ENCODE assay signal across 13 cellular contexts in the genomic region with DNA sequence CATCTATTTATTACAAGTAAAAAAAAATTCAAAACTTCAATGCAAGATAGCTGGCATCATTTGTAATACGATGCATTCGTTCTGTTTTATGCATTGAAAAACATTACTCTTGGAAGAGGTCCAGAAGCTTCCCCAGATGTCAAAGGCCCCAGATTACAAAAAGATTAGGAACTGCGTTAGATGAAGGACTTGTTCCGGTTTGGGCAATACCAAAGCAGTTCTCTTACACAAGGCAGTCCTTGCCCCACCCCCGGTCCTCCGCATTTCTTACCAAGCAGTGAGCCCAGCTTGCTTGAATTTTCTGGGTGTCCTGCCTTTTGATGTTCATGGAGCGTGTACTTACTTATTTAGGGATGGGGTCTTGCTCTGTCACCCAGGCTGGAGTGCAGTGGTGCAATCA. TPM values are rescaled to one million over a fixed set of nuclear protein-coding genes. Genes with fewer than 3 reads are reported as not detected.
DNase-seq lines count a peak whose midpoint lies in the region; ATAC-seq and TF ChIP-seq lines count a peak whose summit lies in the region.
"Had no signal": no experiment of that assay in that cellular context is flagged by ENCODE, and none has a peak within 500 bp of the region (broad histone marks: within the 10 kb centered on the region; RNA-seq: fewer than 3 reads in every experiment).

No MANE protein-coding gene starts in this region.

- H4K91ac ChIP-seq in H9 (ENCODE audit: insufficient read length, low read depth, low read length): no peak overlapping the region

- H3K4me1 ChIP-seq in H9 (ENCODE audit: insufficient read depth, low read length): no peaks in the 10 kb centered on the region
- H3K4me1 ChIP-seq: colonic mucosa had no signal

- WGBS in H9 (ENCODE audit: extremely low coverage, insufficient read length, low lambda C conversion rate): no CpG with 5 or more reads among the region's 7 CpGs

- no peak overlapping the region for H3K4ac ChIP-seq in H9 (ENCODE audit: low read depth, low read length)

- DNase-seq in AML-193 (lab: John Stamatoyannopoulos, UW): peak; percentile 83 to 89
- peak; percentile 67 for DNase-seq in NCI-H460 (ENCODE audit: extremely low read depth, low read depth)
- DNase-seq in brain microvascular endothelial cell: peak; percentile 11
- peak; percentile 46 for DNase-seq in mucosa of gallbladder (ENCODE audit: low spot score)
- DNase-seq in activated CD4-positive, alpha-beta T cell treated with anti-CD3 and anti-CD28 coated beads, Interleukin-2, amount 50 U/mL, for 1 hour: no peak
- DNase-seq in activated CD4-positive, alpha-beta T cell treated with anti-CD3 and anti-CD28 coated beads, Interleukin-2, amount 10 ng/mL, durations not matched to agents 24 days and 14 days: no peak
- no peak for DNase-seq in H9
- DNase-seq: colonic mucosa, IMR-90, NCI-H1930 had no signal

- intact Hi-C loops in activated CD4-positive, alpha-beta T cell treated with anti-CD3 and anti-CD28 coated beads, Interleukin-2, amount 10 ng/mL, durations not matched to agents 24 days and 14 days (cut with micrococcal nuclease): no loop called here

- no peaks in the 10 kb centered on the region for H3K36me3 ChIP-seq in brain microvascular endothelial cell (replicated peaks)
- H3K36me3 ChIP-seq: colonic mucosa had no signal

- H3K14ac ChIP-seq in H9 (ENCODE audit: insufficient read depth, low read length): no peak overlapping the region

- H2BK12ac ChIP-seq in H9 (ENCODE audit: insufficient read length, low read depth, low read length): no peak overlapping the region

- no peak overlapping the region for H3K9ac ChIP-seq in H9 (ENCODE audit: extremely low read depth, insufficient read length, low read length)

- no peak overlapping the region for H3T11ph ChIP-seq in H9 (ENCODE audit: low read length)

- H3K27ac ChIP-seq in brain microvascular endothelial cell (no peak overlapping the region), H9 (ENCODE audit: insufficient read length, low read depth, low read length) (no peak overlapping the region)
- H3K27ac ChIP-seq: colonic mucosa had no signal

- no peak overlapping the region for H3K56ac ChIP-seq in H9 (ENCODE audit: insufficient read length, low read depth, low read length)

- no peak overlapping the region for H2BK20ac ChIP-seq in H9 (ENCODE audit: low read depth, low read length, poor library complexity, severe bottlenecking)

- H3K4me3 Mint-ChIP-seq in activated CD4-positive, alpha-beta T cell treated with anti-CD3 and anti-CD28 coated beads, Interleukin-2, amount 10 ng/mL, durations not matched to agents 24 days and 14 days: no peak overlapping the region
- H3K4me3 Mint-ChIP-seq in H9: no peak overlapping the region
- H3K4me3 Mint-ChIP-seq: natural killer cell treated with Interleukin-12 subunit alpha and Interleukin-12 subunit beta and Interleukin-15 and Interleukin-18, amount 100 ng/mL, for 72 hours had no signal

- no peaks in the 10 kb centered on the region for H3K79me2 ChIP-seq in H9 (ENCODE audit: insufficient read depth, low read length)

- H2BK5ac ChIP-seq in H9 (ENCODE audit: insufficient read length, low read length): no peak overlapping the region

- H3K27ac Mint-ChIP-seq in activated CD4-positive, alpha-beta T cell treated with anti-CD3 and anti-CD28 coated beads, Interleukin-2, amount 10 ng/mL, durations not matched to agents 24 days and 14 days: no peak overlapping the region
- H3K27ac Mint-ChIP-seq in H9: no peak overlapping the region

- no peak overlapping the region for H2BK15ac ChIP-seq in H9 (ENCODE audit: low read depth, low read length)

- H4K20me1 ChIP-seq in H9 (ENCODE audit: control insufficient read depth, insufficient read depth, insufficient read length): no peaks in the 10 kb centered on the region

- TF ChIP-seq CTCF in brain microvascular endothelial cell (IDR thresholded peaks at IDR 0.05; ENCODE audit: low read depth, low read length, missing control alignments): no peak
- TF ChIP-seq CTCF in H9 (conservative IDR thresholded peaks at IDR 0.05): no peak

- H3K36me3 Mint-ChIP-seq in activated CD4-positive, alpha-beta T cell treated with anti-CD3 and anti-CD28 coated beads, Interleukin-2, amount 10 ng/mL, durations not matched to agents 24 days and 14 days (ENCODE audit: low read depth): no peaks in the 10 kb centered on the region
- H3K36me3 Mint-ChIP-seq in H9 (ENCODE audit: insufficient read depth in 1 of 3, low read depth in 3 of 3): no peaks in the 10 kb centered on the region; a peak in 1 of 7 replicates
- H3K36me3 Mint-ChIP-seq: natural killer cell treated with Interleukin-12 subunit alpha and Interleukin-12 subunit beta and Interleukin-15 and Interleukin-18, amount 100 ng/mL, for 72 hours had no signal

- H3K27me3 Mint-ChIP-seq in activated CD4-positive, alpha-beta T cell treated with anti-CD3 and anti-CD28 coated beads, Interleukin-2, amount 10 ng/mL, durations not matched to agents 24 days and 14 days: no peaks in the 10 kb centered on the region
- peaks cover 4% of the 10 kb centered on the region for H3K27me3 Mint-ChIP-seq in H9 (ENCODE audit: low read depth)
- H3K27me3 Mint-ChIP-seq: natural killer cell treated with Interleukin-12 subunit alpha and Interleukin-12 subunit beta and Interleukin-15 and Interleukin-18, amount 100 ng/mL, for 72 hours had no signal

- H3K23ac ChIP-seq in H9 (ENCODE audit: insufficient read length, low read depth, low read length): no peak overlapping the region

- no peak overlapping the region for H4K5ac ChIP-seq in H9 (ENCODE audit: insufficient read length, low read depth, low read length)

- no peaks in the 10 kb centered on the region for H3K27me3 ChIP-seq in brain microvascular endothelial cell (replicated peaks)
- H3K27me3 ChIP-seq in H9 (ENCODE audit: insufficient read depth, low read length): no peaks in the 10 kb centered on the region
- H3K27me3 ChIP-seq: colonic mucosa had no signal

- no peaks in the 10 kb centered on the region for H3K79me1 ChIP-seq in H9 (ENCODE audit: insufficient read depth, low read depth, low read length, poor library complexity, severe bottlenecking)

- in situ Hi-C loops in brain microvascular endothelial cell (cut with HindIII; ENCODE audit: low pct_ligation_motif_present, low sequenced_read_pairs): no loop called here

- no peaks in the 10 kb centered on the region for H3K9me3 ChIP-seq in H9 (ENCODE audit: control insufficient read depth, low read depth, low read length)
- H3K9me3 ChIP-seq: colonic mucosa had no signal

- H3K18ac ChIP-seq in H9 (ENCODE audit: insufficient read length, low read depth, low read length): no peak overlapping the region

- no peak overlapping the region for H2AK5ac ChIP-seq in H9 (ENCODE audit: insufficient read length, low read length)

- peaks cover 30% of the 10 kb centered on the region for H3K4me1 Mint-ChIP-seq in activated CD4-positive, alpha-beta T cell treated with anti-CD3 and anti-CD28 coated beads, Interleukin-2, amount 10 ng/mL, durations not matched to agents 24 days and 14 days
- H3K4me1 Mint-ChIP-seq in H9: peaks cover 10 to 20% of the 10 kb centered on the region in 2 experiments

- H3K4me2 ChIP-seq in H9 (ENCODE audit: insufficient read depth, insufficient read length, low read length): no peak overlapping the region

- no peaks in the 10 kb centered on the region for H3K9me3 Mint-ChIP-seq in activated CD4-positive, alpha-beta T cell treated with anti-CD3 and anti-CD28 coated beads, Interleukin-2, amount 10 ng/mL, durations not matched to agents 24 days and 14 days
- H3K9me3 Mint-ChIP-seq in H9: no peaks in the 10 kb centered on the region; a peak in 1 of 5 replicates
- H3K9me3 Mint-ChIP-seq: natural killer cell treated with Interleukin-12 subunit alpha and Interleukin-12 subunit beta and Interleukin-15 and Interleukin-18, amount 100 ng/mL, for 72 hours had no signal

- ATAC-seq in GM21360 (IDR thresholded peaks at IDR 0.05; ENCODE audit: unreplicated experiment): no peak
- ATAC-seq: natural killer cell treated with Interleukin-12 subunit alpha and Interleukin-12 subunit beta and Interleukin-15 and Interleukin-18, amount 100 ng/mL, for 72 hours had no signal

- H4K8ac ChIP-seq in H9 (replicated peaks; ENCODE audit: insufficient read length, low read depth, low read length): no peak overlapping the region

- no peak overlapping the region for H2AFZ ChIP-seq in H9 (ENCODE audit: low read length)

- H3K4me3 ChIP-seq in brain microvascular endothelial cell (ENCODE audit: low read depth, low read length): no peak overlapping the region
- H3K4me3 ChIP-seq: colonic mucosa had no signal

- peaks cover 5% of the 10 kb centered on the region for H3K23me2 ChIP-seq in H9 (ENCODE audit: insufficient read length, low read depth, low read length, poor library complexity, severe bottlenecking)

- H2BK120ac ChIP-seq in H9 (ENCODE audit: low read depth, low read length, poor library complexity, severe bottlenecking): no peak overlapping the region

RNA-seq across cellular contexts. Expression of gene HVCN1, which starts 4.8 kb away (rescaled TPM):
- 52.0 and 61.7 TPM in 2 replicates for total RNA-seq in NCI-H460 (2014; rRNA removed; shearing (Covaris generic))
- polyA plus RNA-seq in NCI-H460 (2014; cell fraction: nucleus; rRNA removed): 79.2 and 81.7 TPM in 2 replicates
- total RNA-seq in mucosa of gallbladder: 7.1 TPM
- total RNA-seq in activated CD4-positive, alpha-beta T cell treated with anti-CD3 and anti-CD28 coated beads, Interleukin-2, amount 10 ng/mL, durations not matched to agents 24 days and 14 days: 17.9 and 18.0 TPM in 2 replicates
- total RNA-seq in H9 (2021): 5.2 and 5.5 TPM in 2 replicates
- total RNA-seq: G401 had no signal

RNA-seq across cellular contexts. Expression of gene PPP1CC, which starts 49.0 kb away (rescaled TPM):
- 230 and 249 TPM in 2 replicates for total RNA-seq in NCI-H460 (2014; rRNA removed; shearing (Covaris generic))
- 181 and 219 TPM in 2 replicates for polyA plus RNA-seq in NCI-H460 (2014; cell fraction: nucleus; rRNA removed)
- 101 TPM for total RNA-seq in mucosa of gallbladder
- 459 and 489 TPM in 2 replicates for total RNA-seq in activated CD4-positive, alpha-beta T cell treated with anti-CD3 and anti-CD28 coated beads, Interleukin-2, amount 10 ng/mL, durations not matched to agents 24 days and 14 days
- 286 and 290 TPM in 2 replicates for total RNA-seq in H9 (2021)

Comparison
In these comparisons a context has a peak if more than half of its experiments do, and no peak if none do; other contexts are left out.
1. DNase-seq: peak in AML-193 (2 of 2), NCI-H460 (single experiment), brain microvascular endothelial cell (single experiment) and mucosa of gallbladder (single experiment); none in activated CD4-positive, alpha-beta T cell treated with anti-CD3 and anti-CD28 coated beads, Interleukin-2, amount 50 U/mL, for 1 hour (single experiment), activated CD4-positive, alpha-beta T cell treated with anti-CD3 and anti-CD28 coated beads, Interleukin-2, amount 10 ng/mL, durations not matched to agents 24 days and 14 days (single experiment) and H9 (single experiment).